Comparison of ENCODE assay signal across 8 cellular contexts in genomic region chr6:27002447-27002846, GRCh38.
"Had no signal": no experiment of that assay in that cellular context is flagged by ENCODE, and none has a peak within 500 bp of the region (broad histone marks: within the 10 kb centered on the region; RNA-seq: fewer than 3 reads in every experiment).

No MANE protein-coding gene starts in this region.

- H3K4me1 Mint-ChIP-seq: IgD-negative memory B cell had no signal

- ATAC-seq: HCT116, HepG2 had no signal

- H3K36me3 ChIP-seq: HAP-1 had no signal

- H3K4me3 Mint-ChIP-seq: IgD-negative memory B cell had no signal

- H3K9me3 ChIP-seq: HAP-1 had no signal

- H3K27ac ChIP-seq: HL-60 had no signal

- H3K36me3 Mint-ChIP-seq: IgD-negative memory B cell had no signal

- H3K4me1 ChIP-seq: HAP-1 had no signal

- FAIRE-seq: HepG2 had no signal

- DNase-seq: GOT3, H7, KBM-7 had no signal

- H3K27ac Mint-ChIP-seq: IgD-negative memory B cell had no signal

- H3K4me3 ChIP-seq: HAP-1 had no signal

- H3K9me3 Mint-ChIP-seq: IgD-negative memory B cell had no signal
